ENCODE assay signal across 8 cellular contexts in the genomic region with DNA sequence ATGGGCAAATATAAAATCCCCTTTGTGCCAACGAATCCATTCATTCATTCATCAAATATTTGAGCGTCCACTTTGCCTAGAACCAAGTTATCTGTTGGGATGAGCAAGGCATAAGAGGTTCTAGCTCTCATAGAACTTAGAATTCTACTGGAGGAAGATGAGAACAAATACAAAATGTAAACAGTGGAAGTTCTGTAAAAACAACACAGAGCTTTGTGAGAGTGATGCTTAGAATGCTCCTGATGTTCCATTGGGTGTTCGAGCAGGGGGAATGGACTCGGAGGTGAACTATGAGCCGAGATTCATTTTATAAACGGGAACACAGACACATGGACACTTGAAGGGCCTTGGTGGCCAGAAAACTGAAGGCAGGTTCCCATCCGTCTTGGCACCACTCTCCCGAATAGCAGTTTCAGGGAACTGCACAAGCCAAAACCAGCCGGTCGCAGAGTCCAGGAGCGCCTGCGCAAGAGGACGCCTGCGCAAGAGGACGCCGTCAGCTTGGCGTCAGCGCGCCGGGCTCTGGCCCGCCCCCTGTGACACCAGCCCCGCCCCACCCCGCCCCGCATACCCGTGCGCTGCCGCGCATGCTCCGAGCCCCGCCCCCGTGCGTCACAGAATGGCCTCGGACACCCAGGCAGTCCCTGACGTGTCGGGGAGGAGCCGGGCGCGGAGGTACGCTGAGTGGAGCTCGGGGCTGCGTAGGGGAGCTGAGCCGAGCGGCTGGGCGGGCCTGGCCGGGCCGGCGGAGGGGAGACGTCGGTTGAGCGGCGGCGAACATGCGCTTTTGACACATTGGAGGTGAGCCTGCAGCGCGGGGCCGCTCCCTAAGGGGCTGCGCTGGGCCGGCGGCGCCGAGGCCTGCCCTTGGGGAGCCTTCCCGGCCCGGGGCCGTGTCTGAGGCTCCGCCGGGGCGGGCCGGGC.
DNase-seq lines count a peak whose midpoint lies in the region; ATAC-seq and TF ChIP-seq lines count a peak whose summit lies in the region.

A gene with protein sequence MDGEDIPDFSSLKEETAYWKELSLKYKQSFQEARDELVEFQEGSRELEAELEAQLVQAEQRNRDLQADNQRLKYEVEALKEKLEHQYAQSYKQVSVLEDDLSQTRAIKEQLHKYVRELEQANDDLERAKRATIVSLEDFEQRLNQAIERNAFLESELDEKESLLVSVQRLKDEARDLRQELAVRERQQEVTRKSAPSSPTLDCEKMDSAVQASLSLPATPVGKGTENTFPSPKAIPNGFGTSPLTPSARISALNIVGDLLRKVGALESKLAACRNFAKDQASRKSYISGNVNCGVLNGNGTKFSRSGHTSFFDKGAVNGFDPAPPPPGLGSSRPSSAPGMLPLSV (plus strand): TSS at position 640 of the 924 bp plus-strand sequence. CDS start 8,388 bp downstream, outside the sequence.

- peak within 1 kb of the TSS; percentile 94 for H3K27ac Mint-ChIP-seq in activated naive CD4-positive, alpha-beta T cell treated with anti-CD3 and anti-CD28 coated beads, Interleukin-2, amount 50 U/mL, for 24 hours

- H3K9me3 Mint-ChIP-seq in activated naive CD4-positive, alpha-beta T cell treated with anti-CD3 and anti-CD28 coated beads, Interleukin-2, amount 50 U/mL, for 24 hours = no peaks in the 10 kb centered on the region

- peaks cover 2% of the 10 kb centered on the region for H3K36me3 Mint-ChIP-seq in activated naive CD4-positive, alpha-beta T cell treated with anti-CD3 and anti-CD28 coated beads, Interleukin-2, amount 50 U/mL, for 24 hours

- no peak for TF ChIP-seq CTCF in GM10266 (IDR thresholded peaks at IDR 0.05; ENCODE audit: control insufficient read depth, insufficient read depth, low read depth, missing control alignments)

- peak; percentile 91 for ATAC-seq in HG02623 (IDR thresholded peaks at IDR 0.05; ENCODE audit: unreplicated experiment)
- ATAC-seq in SK-N-SH treated with all-trans-retinoic acid at 6 μM for 48 hours = peak; percentile 99

- peak within 1 kb of the TSS; percentile 99 for H3K4me3 Mint-ChIP-seq in activated naive CD4-positive, alpha-beta T cell treated with anti-CD3 and anti-CD28 coated beads, Interleukin-2, amount 50 U/mL, for 24 hours

- DNase-seq in GM10266 (ENCODE audit: extremely low spot score) (peak; percentile 99), NCI-H1092 treated with DMSO at 0.1 percent for 48 hours (lab: John Stamatoyannopoulos, UW) (peak; percentile 88), globus pallidus (ENCODE audit: low spot score) (peak; percentile 98), nucleus accumbens (lab: John Stamatoyannopoulos, UW) (peak; percentile 84 to 99 (median 97)), superior temporal gyrus (ENCODE audit: extremely low spot score) (peak; percentile 95)

- no peaks in the 10 kb centered on the region for H3K27me3 Mint-ChIP-seq in activated naive CD4-positive, alpha-beta T cell treated with anti-CD3 and anti-CD28 coated beads, Interleukin-2, amount 50 U/mL, for 24 hours

- H3K4me1 Mint-ChIP-seq in activated naive CD4-positive, alpha-beta T cell treated with anti-CD3 and anti-CD28 coated beads, Interleukin-2, amount 50 U/mL, for 24 hours = peaks cover 39% of the 10 kb centered on the region

TF ChIP-seq in SK-N-SH treated with all-trans-retinoic acid at 6 μM for 48 hours, 23 proteins besides CTCF, POLR2A, EP300 and RAD21:
- TF ChIP-seq ZNF8 (CRISPR knock-in tag; IDR thresholded peaks at IDR 0.05) (no peak), OSR1 (CRISPR knock-in tag; IDR thresholded peaks at IDR 0.05) (no peak), ARNTL (CRISPR knock-in tag; IDR thresholded peaks at IDR 0.05; ENCODE audit: borderline replicate concordance, low read depth) (no peak)

Comparison
In these comparisons a context has a peak if more than half of its experiments do, and no peak if none do; other contexts are left out.
1. Peak in every context shown above with its lines: DNase-seq and ATAC-seq.